In the genomic region with DNA sequence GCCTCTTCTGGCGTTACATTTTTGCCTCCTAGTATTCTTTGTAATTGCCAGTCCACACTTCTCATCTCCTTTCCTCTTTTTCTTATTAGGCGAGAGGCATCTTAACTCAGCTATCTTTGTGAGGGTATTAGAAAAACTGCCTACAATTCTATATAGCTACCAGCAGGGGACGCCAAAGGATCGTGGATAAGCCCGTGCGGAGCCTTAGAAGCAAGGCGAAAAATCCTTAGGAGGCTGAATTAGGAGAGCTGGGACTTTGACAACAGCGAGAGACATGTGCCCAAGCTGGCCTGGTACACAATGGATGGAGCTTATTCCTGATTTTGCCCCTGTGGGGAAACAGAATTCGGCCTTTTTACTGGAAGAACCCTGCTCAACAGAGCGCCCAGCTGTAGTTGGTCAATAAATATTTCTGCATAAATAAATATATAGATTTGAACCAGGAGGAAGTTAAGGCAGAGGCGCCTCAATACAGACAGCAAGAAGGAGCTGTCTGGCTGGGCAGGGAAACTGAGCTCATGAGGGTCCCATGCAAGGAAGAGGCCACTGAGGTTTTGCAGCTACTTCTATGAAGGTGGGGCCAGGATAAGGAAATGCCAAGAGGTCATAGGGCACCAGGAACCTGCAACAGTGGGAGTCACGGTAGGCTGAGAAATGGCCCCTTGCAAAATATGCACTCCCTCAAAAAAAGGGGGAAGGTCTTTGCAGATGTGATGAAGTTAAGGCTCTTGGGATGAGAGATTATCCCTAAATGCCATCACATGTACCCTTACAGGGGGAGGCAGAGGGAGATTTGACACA, we compare ENCODE assay signal across 8 cellular contexts. TPM values are rescaled to one million over a fixed set of nuclear protein-coding genes. Genes with fewer than 3 reads are reported as not detected.
DNase-seq lines count a peak whose midpoint lies in the region; ATAC-seq and FAIRE-seq lines count a peak whose summit lies in the region.
"Had no signal": no experiment of that assay in that cellular context is flagged by ENCODE, and none has a peak within 500 bp of the region (broad histone marks: within the 10 kb centered on the region; RNA-seq: fewer than 3 reads in every experiment).

No MANE protein-coding gene starts in this region.

- FAIRE-seq in G401.6 (lab: Jason Lieb, UNC), result peak; percentile 60

- DNase-seq in HT-29 (ENCODE audit: low spot score) (peak; percentile 81), NCI-H748 treated with DMSO at 0.1 percent for 48 hours (lab: John Stamatoyannopoulos, UW) (peak; percentile 75), adipocyte (ENCODE audit: low read depth) (peak; percentile 84), left cardiac atrium (peak; percentile 28), retina (peak; percentile 56)

- H3K27me3 ChIP-seq in adipocyte (replicated peaks; ENCODE audit: control insufficient read depth, insufficient read depth, low read length), result peaks cover 65% of the 10 kb centered on the region

- peak; percentile 64 to 86 for ATAC-seq in left cardiac atrium
- ATAC-seq in GM21723 (IDR thresholded peaks at IDR 0.05; ENCODE audit: unreplicated experiment), result no peak
- ATAC-seq: stimulated activated effector memory CD8-positive, alpha-beta T cell treated with anti-CD3 and anti-CD28 coated beads, Interleukin-12 subunit alpha, Interleukin-12 subunit beta, amount 100 ng/mL, for 72 hours had no signal

- H3K36me3 ChIP-seq in adipocyte (ENCODE audit: control insufficient read depth, insufficient read depth, low read length, severe bottlenecking), result no peaks in the 10 kb centered on the region

- H3K9ac ChIP-seq in adipocyte (ENCODE audit: low read length), result no peak overlapping the region

- H3K4me3 ChIP-seq in adipocyte (ENCODE audit: low read length), result no peak overlapping the region

- H3K9me3 ChIP-seq in adipocyte (ENCODE audit: control insufficient read depth, low read length), result no peaks in the 10 kb centered on the region

- intact Hi-C loops in left cardiac atrium (cut with DNase I), result loop anchor here (5.0 to 10.0 kb wide), 3 partner anchors 534 to 657 kb away; no protein-coding TSS in a partner anchor

- H3K4me1 ChIP-seq in adipocyte (ENCODE audit: control insufficient read depth, insufficient read depth, low read length), result no peaks in the 10 kb centered on the region

RNA-seq across cellular contexts. Expression of a gene that starts 14.6 kb away (rescaled TPM):
- 40.2 and 46.0 TPM in 2 replicates for total RNA-seq in HT-29 (2014; rRNA removed; shearing (Covaris generic))
- total RNA-seq in left cardiac atrium, result 10 to 100 TPM; 18.1 to 18.8 TPM

Comparison
In these comparisons a context has a peak if more than half of its experiments do, and no peak if none do; other contexts are left out.
1. DNase-seq: peak in every context shown above with its lines; median percentile 84 in adipocyte; 81 in HT-29; 75 in NCI-H748 treated with DMSO at 0.1 percent for 48 hours; 56 in retina; 28 in left cardiac atrium.